ENCODE assay signal across 1 cellular context in the genomic region with DNA sequence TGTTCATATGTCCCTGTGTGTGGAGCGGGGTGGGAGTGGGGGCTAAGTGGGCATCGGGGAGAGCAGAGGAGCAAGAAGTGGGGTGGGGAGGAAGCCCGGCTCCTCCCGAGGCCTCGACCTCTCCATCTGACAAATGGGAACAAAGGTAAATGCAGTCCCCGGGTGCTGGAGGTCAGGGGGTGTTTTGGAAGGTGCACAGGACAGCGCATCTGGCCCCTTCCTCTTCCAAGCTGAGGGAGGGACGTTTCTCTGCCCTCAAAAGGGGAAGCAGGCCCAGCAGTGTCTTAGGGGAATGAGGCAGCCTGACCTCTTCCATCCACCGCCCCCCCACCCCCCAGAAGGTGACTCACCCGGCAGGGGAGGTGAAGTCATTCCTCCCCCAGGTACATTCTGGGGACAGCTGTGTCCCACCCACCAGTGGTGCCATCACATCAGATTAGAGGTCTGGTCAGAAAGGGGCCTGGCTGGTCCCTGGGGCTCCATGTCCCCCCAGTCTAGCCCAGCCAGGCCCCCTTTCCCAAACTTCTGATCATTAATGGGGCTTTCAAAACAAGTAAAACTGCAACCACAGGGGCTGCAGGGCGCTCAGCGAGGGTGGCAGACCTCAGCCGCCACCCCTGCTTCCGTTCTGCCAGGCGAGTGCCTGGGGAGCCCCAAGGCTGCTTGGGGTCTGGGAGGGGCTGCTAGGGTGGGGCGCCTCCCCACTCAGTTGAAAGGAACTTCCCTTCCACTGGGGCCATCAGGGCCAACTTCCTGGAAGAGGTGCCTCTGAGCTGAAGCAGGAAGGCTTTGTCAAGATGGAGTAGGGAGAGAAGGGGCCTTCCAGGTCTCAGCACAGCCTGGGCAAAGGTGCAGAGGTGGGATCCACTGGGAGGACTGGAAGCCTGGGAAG.
A peak's percentile ranks its signal among the peaks of the same experiment; 100 is the strongest.
TF ChIP-seq lines count a peak whose summit lies in the region.

No MANE protein-coding gene starts in this region.

TF ChIP-seq in GM12878, 131 proteins besides CTCF, POLR2A, EP300 and RAD21:
- TF ChIP-seq, protein P1, sequence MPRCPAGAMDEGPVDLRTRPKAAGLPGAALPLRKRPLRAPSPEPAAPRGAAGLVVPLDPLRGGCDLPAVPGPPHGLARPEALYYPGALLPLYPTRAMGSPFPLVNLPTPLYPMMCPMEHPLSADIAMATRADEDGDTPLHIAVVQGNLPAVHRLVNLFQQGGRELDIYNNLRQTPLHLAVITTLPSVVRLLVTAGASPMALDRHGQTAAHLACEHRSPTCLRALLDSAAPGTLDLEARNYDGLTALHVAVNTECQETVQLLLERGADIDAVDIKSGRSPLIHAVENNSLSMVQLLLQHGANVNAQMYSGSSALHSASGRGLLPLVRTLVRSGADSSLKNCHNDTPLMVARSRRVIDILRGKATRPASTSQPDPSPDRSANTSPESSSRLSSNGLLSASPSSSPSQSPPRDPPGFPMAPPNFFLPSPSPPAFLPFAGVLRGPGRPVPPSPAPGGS (IDR thresholded peaks at IDR 0.05; ENCODE audit: borderline replicate concordance, insufficient read depth, low read depth, low read length, poor library complexity, severe bottlenecking) = no peak
- 0 out of 2 replicates have a peak, but pooled peaks have one; percentile 5 for TF ChIP-seq EED (IDR thresholded peaks at IDR 0.05; ENCODE audit: low read depth)
- peak; percentile 47; the same call in 1 of the 2 replicates for TF ChIP-seq DPF2 (IDR thresholded peaks at IDR 0.05)
- peak; percentile 39; the same call in 1 of the 2 replicates for TF ChIP-seq CREM (IDR thresholded peaks at IDR 0.05; ENCODE audit: low read depth)
- 0 out of 4 replicates have a peak, but pooled peaks of 1 of the 2 experiments have one; percentile 15 for TF ChIP-seq IKZF2 (IDR thresholded peaks at IDR 0.05)
- TF ChIP-seq IKZF1 (conservative IDR thresholded peaks at IDR 0.05) = peak; percentile 4
- TF ChIP-seq, protein P2, sequence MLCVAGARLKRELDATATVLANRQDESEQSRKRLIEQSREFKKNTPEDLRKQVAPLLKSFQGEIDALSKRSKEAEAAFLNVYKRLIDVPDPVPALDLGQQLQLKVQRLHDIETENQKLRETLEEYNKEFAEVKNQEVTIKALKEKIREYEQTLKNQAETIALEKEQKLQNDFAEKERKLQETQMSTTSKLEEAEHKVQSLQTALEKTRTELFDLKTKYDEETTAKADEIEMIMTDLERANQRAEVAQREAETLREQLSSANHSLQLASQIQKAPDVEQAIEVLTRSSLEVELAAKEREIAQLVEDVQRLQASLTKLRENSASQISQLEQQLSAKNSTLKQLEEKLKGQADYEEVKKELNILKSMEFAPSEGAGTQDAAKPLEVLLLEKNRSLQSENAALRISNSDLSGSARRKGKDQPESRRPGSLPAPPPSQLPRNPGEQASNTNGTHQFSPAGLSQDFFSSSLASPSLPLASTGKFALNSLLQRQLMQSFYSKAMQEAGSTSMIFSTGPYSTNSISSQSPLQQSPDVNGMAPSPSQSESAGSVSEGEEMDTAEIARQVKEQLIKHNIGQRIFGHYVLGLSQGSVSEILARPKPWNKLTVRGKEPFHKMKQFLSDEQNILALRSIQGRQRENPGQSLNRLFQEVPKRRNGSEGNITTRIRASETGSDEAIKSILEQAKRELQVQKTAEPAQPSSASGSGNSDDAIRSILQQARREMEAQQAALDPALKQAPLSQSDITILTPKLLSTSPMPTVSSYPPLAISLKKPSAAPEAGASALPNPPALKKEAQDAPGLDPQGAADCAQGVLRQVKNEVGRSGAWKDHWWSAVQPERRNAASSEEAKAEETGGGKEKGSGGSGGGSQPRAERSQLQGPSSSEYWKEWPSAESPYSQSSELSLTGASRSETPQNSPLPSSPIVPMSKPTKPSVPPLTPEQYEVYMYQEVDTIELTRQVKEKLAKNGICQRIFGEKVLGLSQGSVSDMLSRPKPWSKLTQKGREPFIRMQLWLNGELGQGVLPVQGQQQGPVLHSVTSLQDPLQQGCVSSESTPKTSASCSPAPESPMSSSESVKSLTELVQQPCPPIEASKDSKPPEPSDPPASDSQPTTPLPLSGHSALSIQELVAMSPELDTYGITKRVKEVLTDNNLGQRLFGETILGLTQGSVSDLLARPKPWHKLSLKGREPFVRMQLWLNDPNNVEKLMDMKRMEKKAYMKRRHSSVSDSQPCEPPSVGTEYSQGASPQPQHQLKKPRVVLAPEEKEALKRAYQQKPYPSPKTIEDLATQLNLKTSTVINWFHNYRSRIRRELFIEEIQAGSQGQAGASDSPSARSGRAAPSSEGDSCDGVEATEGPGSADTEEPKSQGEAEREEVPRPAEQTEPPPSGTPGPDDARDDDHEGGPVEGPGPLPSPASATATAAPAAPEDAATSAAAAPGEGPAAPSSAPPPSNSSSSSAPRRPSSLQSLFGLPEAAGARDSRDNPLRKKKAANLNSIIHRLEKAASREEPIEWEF (IDR thresholded peaks at IDR 0.05; ENCODE audit: insufficient replicate concordance, low read depth, low read length) = no peak
- TF ChIP-seq TARDBP (IDR thresholded peaks at IDR 0.05; ENCODE audit: borderline replicate concordance) = 0 out of 2 replicates have a peak, but pooled peaks have one; percentile 15
- peak; percentile 82 for TF ChIP-seq ATF7 (IDR thresholded peaks at IDR 0.05; ENCODE audit: low read depth)
- peak; percentile 50; the same call in 1 of the 2 replicates for TF ChIP-seq JUND (IDR thresholded peaks at IDR 0.05; ENCODE audit: low read depth, low read length)
- no peak for TF ChIP-seq PAX8 (IDR thresholded peaks at IDR 0.05)
- TF ChIP-seq SPI1 (IDR thresholded peaks at IDR 0.05; ENCODE audit: borderline replicate concordance, insufficient read depth, low read depth, low read length) = peak; percentile 72; the same call in 1 of the 2 replicates
- peak; percentile 27; the same call in 1 of the 2 replicates for TF ChIP-seq TCF12 (IDR thresholded peaks at IDR 0.05; ENCODE audit: low read depth, low read length)
- TF ChIP-seq BHLHE40 (IDR thresholded peaks at IDR 0.05; ENCODE audit: borderline replicate concordance in 1 of 2, low read depth in 2 of 2, low read length in 1 of 2) = peak in 1 of 2 experiments; percentile 7; a peak in 1 of 4 replicates
- peak; percentile 84; the same call in 1 of the 2 replicates for TF ChIP-seq NR2F1 (conservative IDR thresholded peaks at IDR 0.05)
- TF ChIP-seq SMARCA5 (IDR thresholded peaks at IDR 0.05) = peak; percentile 57; the same call in 1 of the 2 replicates
- peak; percentile 70 for TF ChIP-seq JUNB (IDR thresholded peaks at IDR 0.05)
- TF ChIP-seq, protein P3, sequence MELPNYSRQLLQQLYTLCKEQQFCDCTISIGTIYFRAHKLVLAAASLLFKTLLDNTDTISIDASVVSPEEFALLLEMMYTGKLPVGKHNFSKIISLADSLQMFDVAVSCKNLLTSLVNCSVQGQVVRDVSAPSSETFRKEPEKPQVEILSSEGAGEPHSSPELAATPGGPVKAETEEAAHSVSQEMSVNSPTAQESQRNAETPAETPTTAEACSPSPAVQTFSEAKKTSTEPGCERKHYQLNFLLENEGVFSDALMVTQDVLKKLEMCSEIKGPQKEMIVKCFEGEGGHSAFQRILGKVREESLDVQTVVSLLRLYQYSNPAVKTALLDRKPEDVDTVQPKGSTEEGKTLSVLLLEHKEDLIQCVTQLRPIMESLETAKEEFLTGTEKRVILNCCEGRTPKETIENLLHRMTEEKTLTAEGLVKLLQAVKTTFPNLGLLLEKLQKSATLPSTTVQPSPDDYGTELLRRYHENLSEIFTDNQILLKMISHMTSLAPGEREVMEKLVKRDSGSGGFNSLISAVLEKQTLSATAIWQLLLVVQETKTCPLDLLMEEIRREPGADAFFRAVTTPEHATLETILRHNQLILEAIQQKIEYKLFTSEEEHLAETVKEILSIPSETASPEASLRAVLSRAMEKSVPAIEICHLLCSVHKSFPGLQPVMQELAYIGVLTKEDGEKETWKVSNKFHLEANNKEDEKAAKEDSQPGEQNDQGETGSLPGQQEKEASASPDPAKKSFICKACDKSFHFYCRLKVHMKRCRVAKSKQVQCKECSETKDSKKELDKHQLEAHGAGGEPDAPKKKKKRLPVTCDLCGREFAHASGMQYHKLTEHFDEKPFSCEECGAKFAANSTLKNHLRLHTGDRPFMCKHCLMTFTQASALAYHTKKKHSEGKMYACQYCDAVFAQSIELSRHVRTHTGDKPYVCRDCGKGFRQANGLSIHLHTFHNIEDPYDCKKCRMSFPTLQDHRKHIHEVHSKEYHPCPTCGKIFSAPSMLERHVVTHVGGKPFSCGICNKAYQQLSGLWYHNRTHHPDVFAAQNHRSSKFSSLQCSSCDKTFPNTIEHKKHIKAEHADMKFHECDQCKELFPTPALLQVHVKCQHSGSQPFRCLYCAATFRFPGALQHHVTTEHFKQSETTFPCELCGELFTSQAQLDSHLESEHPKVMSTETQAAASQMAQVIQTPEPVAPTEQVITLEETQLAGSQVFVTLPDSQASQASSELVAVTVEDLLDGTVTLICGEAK (IDR thresholded peaks at IDR 0.05; ENCODE audit: borderline replicate concordance) = no peak
- TF ChIP-seq RUNX3 (IDR thresholded peaks at IDR 0.05; ENCODE audit: low read length) = peak; percentile 25; the same call in 1 of the 2 replicates
- TF ChIP-seq, protein P4, sequence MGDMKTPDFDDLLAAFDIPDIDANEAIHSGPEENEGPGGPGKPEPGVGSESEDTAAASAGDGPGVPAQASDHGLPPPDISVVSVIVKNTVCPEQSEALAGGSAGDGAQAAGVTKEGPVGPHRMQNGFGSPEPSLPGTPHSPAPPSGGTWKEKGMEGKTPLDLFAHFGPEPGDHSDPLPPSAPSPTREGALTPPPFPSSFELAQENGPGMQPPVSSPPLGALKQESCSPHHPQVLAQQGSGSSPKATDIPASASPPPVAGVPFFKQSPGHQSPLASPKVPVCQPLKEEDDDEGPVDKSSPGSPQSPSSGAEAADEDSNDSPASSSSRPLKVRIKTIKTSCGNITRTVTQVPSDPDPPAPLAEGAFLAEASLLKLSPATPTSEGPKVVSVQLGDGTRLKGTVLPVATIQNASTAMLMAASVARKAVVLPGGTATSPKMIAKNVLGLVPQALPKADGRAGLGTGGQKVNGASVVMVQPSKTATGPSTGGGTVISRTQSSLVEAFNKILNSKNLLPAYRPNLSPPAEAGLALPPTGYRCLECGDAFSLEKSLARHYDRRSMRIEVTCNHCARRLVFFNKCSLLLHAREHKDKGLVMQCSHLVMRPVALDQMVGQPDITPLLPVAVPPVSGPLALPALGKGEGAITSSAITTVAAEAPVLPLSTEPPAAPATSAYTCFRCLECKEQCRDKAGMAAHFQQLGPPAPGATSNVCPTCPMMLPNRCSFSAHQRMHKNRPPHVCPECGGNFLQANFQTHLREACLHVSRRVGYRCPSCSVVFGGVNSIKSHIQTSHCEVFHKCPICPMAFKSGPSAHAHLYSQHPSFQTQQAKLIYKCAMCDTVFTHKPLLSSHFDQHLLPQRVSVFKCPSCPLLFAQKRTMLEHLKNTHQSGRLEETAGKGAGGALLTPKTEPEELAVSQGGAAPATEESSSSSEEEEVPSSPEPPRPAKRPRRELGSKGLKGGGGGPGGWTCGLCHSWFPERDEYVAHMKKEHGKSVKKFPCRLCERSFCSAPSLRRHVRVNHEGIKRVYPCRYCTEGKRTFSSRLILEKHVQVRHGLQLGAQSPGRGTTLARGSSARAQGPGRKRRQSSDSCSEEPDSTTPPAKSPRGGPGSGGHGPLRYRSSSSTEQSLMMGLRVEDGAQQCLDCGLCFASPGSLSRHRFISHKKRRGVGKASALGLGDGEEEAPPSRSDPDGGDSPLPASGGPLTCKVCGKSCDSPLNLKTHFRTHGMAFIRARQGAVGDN (IDR thresholded peaks at IDR 0.05) = no peak
- peak; percentile 20 for TF ChIP-seq HDGF (IDR thresholded peaks at IDR 0.05)
- TF ChIP-seq ETV6 (conservative IDR thresholded peaks at IDR 0.05 in 1 of 2, IDR thresholded peaks at IDR 0.05 in 1 of 2; ENCODE audit: borderline replicate concordance in 1 of 2, low read depth in 1 of 2) = peak in 1 of 2 experiments; percentile 59; a peak in 1 of 4 replicates
- peak in 1 of 2 experiments; percentile 51; a peak in 1 of 3 replicates for TF ChIP-seq EGR1 (IDR thresholded peaks at IDR 0.05; ENCODE audit: borderline replicate concordance in 1 of 2, low read depth in 2 of 2, low read length in 2 of 2)
TF ChIP-seq in GM12878: peak in this region for 18.
